Comparison of ENCODE assay signal across 26 cellular contexts in the genomic region with DNA sequence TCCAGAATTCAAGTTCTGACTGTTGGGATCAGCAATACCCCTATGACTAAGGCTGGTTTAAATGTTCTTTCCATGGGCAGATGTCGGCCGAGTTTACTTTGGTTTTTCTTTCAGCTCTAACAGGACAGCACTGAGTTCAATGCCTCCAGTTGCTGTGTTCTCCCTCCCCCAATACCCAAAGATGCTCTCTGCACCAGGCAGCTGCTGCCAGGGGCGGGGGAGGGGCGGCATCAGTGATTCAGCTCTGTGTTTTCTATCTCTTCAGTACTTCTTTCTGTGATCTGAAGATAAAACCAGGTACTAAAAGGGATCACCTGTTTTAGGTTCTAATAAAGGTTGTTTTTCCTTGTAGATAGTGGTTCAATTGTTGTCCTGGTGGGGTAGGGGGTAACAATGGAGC.
"Had no signal": no experiment of that assay in that cellular context is flagged by ENCODE, and none has a peak within 500 bp of the region (broad histone marks: within the 10 kb centered on the region; RNA-seq: fewer than 3 reads in every experiment).

No MANE protein-coding gene starts in this region.

- H3K27ac ChIP-seq: coronary artery, gastrocnemius medialis, heart left ventricle, hepatocyte, left lung, neutrophil, pancreas, right atrium auricular region, stomach, thyroid gland, vagina had no signal

- H3K36me3 Mint-ChIP-seq: naive thymus-derived CD4-positive, alpha-beta T cell; stimulated activated effector memory CD8-positive, alpha-beta T cell treated with anti-CD3 and anti-CD28 coated beads, Interleukin-12 subunit alpha, Interleukin-12 subunit beta, amount 100 ng/mL, for 72 hours had no signal

- H3K4me1 ChIP-seq: gastrocnemius medialis, heart left ventricle, left lung, pancreas, right atrium auricular region, stomach, thyroid gland, vagina had no signal

- H3K4me2 ChIP-seq: hepatocyte, smooth muscle cell had no signal

- H3K27ac Mint-ChIP-seq: naive thymus-derived CD4-positive, alpha-beta T cell; nephron; stimulated activated effector memory CD8-positive, alpha-beta T cell treated with anti-CD3 and anti-CD28 coated beads, Interleukin-12 subunit alpha, Interleukin-12 subunit beta, amount 100 ng/mL, for 72 hours had no signal

- H3K4me3 ChIP-seq: coronary artery, gastrocnemius medialis, heart left ventricle, hepatocyte, left lung, pancreas, right atrium auricular region, smooth muscle cell, stomach, thyroid gland, vagina had no signal

- H3K4me1 Mint-ChIP-seq: naive thymus-derived CD4-positive, alpha-beta T cell; nephron; stimulated activated effector memory CD8-positive, alpha-beta T cell treated with anti-CD3 and anti-CD28 coated beads, Interleukin-12 subunit alpha, Interleukin-12 subunit beta, amount 100 ng/mL, for 72 hours had no signal

- H3K36me3 ChIP-seq: gastrocnemius medialis, heart left ventricle, left lung, neutrophil, pancreas, right atrium auricular region, stomach, thyroid gland, vagina had no signal

- DNase-seq: dermis blood vessel endothelial cell; effector memory CD4-positive, alpha-beta T cell; gastrocnemius medialis; heart left ventricle; left cardiac atrium; mesenchymal stem cell; midbrain; naive thymus-derived CD4-positive, alpha-beta T cell; pancreas; stimulated activated CD4-positive, alpha-beta T cell treated with anti-CD3 and anti-CD28 coated beads, Interleukin-12 subunit alpha, Interleukin-12 subunit beta, amount 100 ng/mL, for 4 hours; stimulated activated CD4-positive, alpha-beta T cell treated with anti-CD3 and anti-CD28 coated beads, Interleukin-1b, Interleukin-23, amount 100 ng/mL, for 48 hours; stimulated activated CD4-positive, alpha-beta T cell treated with anti-CD3 and anti-CD28 coated beads, Interleukin-4, amount 100 ng/mL, for 1 hour; stimulated activated naive CD4-positive, alpha-beta T cell treated with Interleukin-2 at 50 U/mL for 16 hours; stomach; thyroid gland; trophoblast cell had no signal

- H3K9me3 ChIP-seq: gastrocnemius medialis, left lung, pancreas, right atrium auricular region, stomach, thyroid gland, vagina had no signal

- ATAC-seq: gastrocnemius medialis; heart left ventricle; left cardiac atrium; left lung; naive thymus-derived CD4-positive, alpha-beta T cell; pancreas; sciatic nerve; stimulated activated effector memory CD8-positive, alpha-beta T cell treated with anti-CD3 and anti-CD28 coated beads, Interleukin-12 subunit alpha, Interleukin-12 subunit beta, amount 100 ng/mL, for 72 hours had no signal

- H2AFZ ChIP-seq: hepatocyte had no signal

- H3K4me3 Mint-ChIP-seq: naive thymus-derived CD4-positive, alpha-beta T cell; nephron; stimulated activated effector memory CD8-positive, alpha-beta T cell treated with anti-CD3 and anti-CD28 coated beads, Interleukin-12 subunit alpha, Interleukin-12 subunit beta, amount 100 ng/mL, for 72 hours had no signal

- H3K79me2 ChIP-seq: hepatocyte had no signal

- H3K27me3 ChIP-seq: gastrocnemius medialis, heart left ventricle, hepatocyte, left lung, neutrophil, pancreas, right atrium auricular region, stomach, thyroid gland, vagina had no signal

- H3K27me3 Mint-ChIP-seq: naive thymus-derived CD4-positive, alpha-beta T cell had no signal
